Comparison of ENCODE assay signal across 10 cellular contexts in the genomic region with DNA sequence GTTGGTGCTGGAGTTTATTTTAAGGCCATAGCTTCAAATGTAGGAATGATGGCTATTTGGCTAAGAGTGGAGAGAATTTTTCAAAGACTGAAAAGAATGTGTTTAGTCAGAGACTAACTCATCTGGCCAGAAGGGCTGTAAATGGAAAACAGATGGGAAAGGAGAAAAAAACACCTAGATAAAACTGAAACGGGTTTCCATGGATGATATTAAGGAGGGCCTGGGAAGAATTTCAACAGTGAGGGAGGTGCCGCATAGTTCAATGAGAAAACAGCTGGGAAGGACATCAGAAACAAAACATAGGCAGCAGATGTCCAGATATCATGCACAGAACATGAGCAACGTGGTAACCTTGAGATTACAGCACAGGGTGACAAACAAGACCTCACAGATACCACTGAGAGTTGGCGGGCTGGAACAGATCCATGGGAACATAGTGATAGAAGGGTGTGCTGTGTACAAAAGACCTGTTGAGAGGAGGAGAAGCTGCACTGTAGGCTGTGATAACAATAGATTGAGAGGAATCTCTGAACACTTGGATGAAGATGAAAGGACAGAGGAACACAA. TPM values are rescaled to one million over a fixed set of nuclear protein-coding genes. Genes with fewer than 3 reads are reported as not detected.
DNase-seq lines count a peak whose midpoint lies in the region; ATAC-seq and TF ChIP-seq lines count a peak whose summit lies in the region.
"Had no signal": no experiment of that assay in that cellular context is flagged by ENCODE, and none has a peak within 500 bp of the region (broad histone marks: within the 10 kb centered on the region; RNA-seq: fewer than 3 reads in every experiment).

No MANE protein-coding gene starts in this region.

- H4K20me1 ChIP-seq in HCT116 (ENCODE audit: insufficient read depth) (no peaks in the 10 kb centered on the region), hepatocyte (ENCODE audit: insufficient read depth, poor library complexity, severe bottlenecking) (no peaks in the 10 kb centered on the region)

- TF ChIP-seq POLR2A in HCT116 (IDR thresholded peaks at IDR 0.05; ENCODE audit: borderline replicate concordance, extremely low read depth, insufficient read depth, insufficient read length) (no peak), stomach (IDR thresholded peaks at IDR 0.05) (no peak)

- POLR2A ChIA-PET in HCT116 (lab: Charles Lee) = no interaction called here

- intact Hi-C loops in HCT116 (cut with micrococcal nuclease) (no loop called here), stomach (cut with DNase I; ENCODE audit: low total_unique reads) (no loop called here), head of caudate nucleus (cut with DNase I) (no loop called here)

- H3K36me3 ChIP-seq in HCT116 (ENCODE audit: control insufficient read depth in 1 of 2, insufficient read depth in 2 of 2, low read length in 2 of 2) (no peaks in the 10 kb centered on the region), hepatocyte (replicated peaks; ENCODE audit: insufficient read depth, low read depth) (no peaks in the 10 kb centered on the region), stomach (no peaks in the 10 kb centered on the region)

- H2AFZ ChIP-seq in HCT116 (ENCODE audit: low read depth, low read length, poor library complexity, severe bottlenecking) = no peak overlapping the region
- no peak overlapping the region for H2AFZ ChIP-seq in hepatocyte

- H3K4me2 ChIP-seq in HCT116 (ENCODE audit: low read length) (no peak overlapping the region), hepatocyte (peak overlapping the region; percentile 27)

- H3K27ac ChIP-seq in HCT116 (ENCODE audit: low read depth, low read length) (no peak overlapping the region), hepatocyte (peak overlapping the region; percentile 12), stomach (peak overlapping the region in 1 of 5 donors; percentile 16)
- H3K27ac ChIP-seq: foreskin keratinocyte had no signal

- BruUV-seq in HCT116 (replicated peaks; lab: Mats Ljungman, UMichigan) = no TSS peak

- H3K4me1 ChIP-seq in HCT116 (ENCODE audit: control insufficient read depth in 1 of 2, insufficient read depth in 2 of 2, low read length in 2 of 2) (peaks cover 19 to 49% of the 10 kb centered on the region in 2 experiments), hepatocyte (ENCODE audit: insufficient read depth) (peaks cover 17% of the 10 kb centered on the region), stomach (peaks cover 0 to 9% (median 0%) of the 10 kb centered on the region in 4 donors)

- 25% methylated on average over 4 of the region's 4 CpGs for WGBS in hepatocyte (ENCODE audit: low lambda C conversion rate, missing lambda C conversion rate)
- WGBS in stomach, 5 donors = 41 to 48% (median 45%) methylated on average over 4 of the region's 4 CpGs

- TF ChIP-seq EP300 in stomach (IDR thresholded peaks at IDR 0.05) = no peak

- in situ Hi-C loops in KBM-7 (cut with MboI; ENCODE audit: low pct_unique_long_range_greater_than_20kb, low sequenced_read_pairs) = no loop called here

- no peaks in the 10 kb centered on the region for H3K9me2 ChIP-seq in HCT116 (ENCODE audit: insufficient read depth)
- H3K9me2 ChIP-seq in hepatocyte (replicated peaks; ENCODE audit: insufficient read depth) = no peaks in the 10 kb centered on the region

- H3K27me3 ChIP-seq in HCT116 (ENCODE audit: insufficient read depth, low read length) (no peaks in the 10 kb centered on the region), hepatocyte (no peaks in the 10 kb centered on the region), stomach (no peaks in the 10 kb centered on the region)
- H3K27me3 ChIP-seq: foreskin keratinocyte had no signal

- H3K79me2 ChIP-seq in HCT116 (ENCODE audit: insufficient read depth, low read length) = peaks cover 2% of the 10 kb centered on the region; the same call in 1 of the 2 replicates
- no peaks in the 10 kb centered on the region for H3K79me2 ChIP-seq in hepatocyte

- TF ChIP-seq CTCF in HCT116 (IDR thresholded peaks at IDR 0.05 in 2 of 3, conservative IDR thresholded peaks at IDR 0.05 in 1 of 3; ENCODE audit: borderline replicate concordance in 1 of 3, insufficient read depth in 1 of 3, low read depth in 2 of 3, low read length in 2 of 3) = no peak
- no peak for TF ChIP-seq CTCF in hepatocyte (IDR thresholded peaks at IDR 0.05; ENCODE audit: poor library complexity)
- TF ChIP-seq CTCF in stomach (IDR thresholded peaks at IDR 0.05) = no peak

- no peak overlapping the region for H3K9ac ChIP-seq in HCT116 (ENCODE audit: low read length)

- RAD21 ChIA-PET in HCT116 (lab: Charles Lee; ENCODE audit: low non-redundant PET in 1 of 2, low total read pairs in 2 of 2, uncharacterized antibody in 2 of 2, unreplicated experiment in 2 of 2) = no interaction called here

- ATAC-seq in HCT116 = peak; percentile 37
- ATAC-seq: foreskin keratinocyte had no signal

- H3K4me3 ChIP-seq in HCT116 (replicated peaks in 1 of 2; ENCODE audit: low read depth in 1 of 2, low read length in 2 of 2) (no peak overlapping the region), hepatocyte (no peak overlapping the region), stomach (no peak overlapping the region)

- DNase-seq in HCT116 (ENCODE audit: low read depth, low spot score) = no peak
- peak; percentile 72 for DNase-seq in amniotic stem cell (lab: John Stamatoyannopoulos, UW)
- peak; percentile 21 for DNase-seq in hepatocyte (ENCODE audit: low spot score)
- DNase-seq in stomach = peak; percentile 28
- DNase-seq in iPS-NIHi11 (ENCODE audit: low spot score) = no peak
- DNase-seq in KBM-7 = no peak
- no peak for DNase-seq in stimulated activated naive CD4-positive, alpha-beta T cell (lab: John Stamatoyannopoulos, UW)
- DNase-seq in head of caudate nucleus = no peak
- DNase-seq: activated naive CD4-positive, alpha-beta T cell treated with anti-CD3 and anti-CD28 coated beads for 36 hours had no signal

- CTCF ChIA-PET in HCT116 (lab: Charles Lee) = no interaction called here

- TF ChIP-seq RAD21 in HCT116 (IDR thresholded peaks at IDR 0.05; ENCODE audit: low read depth) = no peak

- H3K9me3 ChIP-seq in HCT116 (ENCODE audit: control insufficient read depth in 1 of 2, insufficient read depth in 1 of 2, low read depth in 1 of 2, low read length in 2 of 2) (no peaks in the 10 kb centered on the region), hepatocyte (ENCODE audit: low read depth) (no peaks in the 10 kb centered on the region), stomach (no peaks in the 10 kb centered on the region)

TF ChIP-seq in HCT116, 20 proteins besides CTCF, POLR2A, EP300 and RAD21:
- no peak for TF ChIP-seq EZH2phosphoT487 (IDR thresholded peaks at IDR 0.05; ENCODE audit: borderline replicate concordance)
- no peak for TF ChIP-seq YY1 (IDR thresholded peaks at IDR 0.05; ENCODE audit: extremely low read depth, insufficient replicate concordance, low read depth, low read length)
- no peak for TF ChIP-seq ZFX (IDR thresholded peaks at IDR 0.05)
- no peak for TF ChIP-seq FOSL1 (IDR thresholded peaks at IDR 0.05; ENCODE audit: low read depth)
- TF ChIP-seq, protein P1, sequence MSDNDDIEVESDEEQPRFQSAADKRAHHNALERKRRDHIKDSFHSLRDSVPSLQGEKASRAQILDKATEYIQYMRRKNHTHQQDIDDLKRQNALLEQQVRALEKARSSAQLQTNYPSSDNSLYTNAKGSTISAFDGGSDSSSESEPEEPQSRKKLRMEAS (IDR thresholded peaks at IDR 0.05) = no peak
- TF ChIP-seq CEBPB (IDR thresholded peaks at IDR 0.05; ENCODE audit: low read depth) = no peak
- TF ChIP-seq POLR2AphosphoS5 (IDR thresholded peaks at IDR 0.05; ENCODE audit: low read depth, low read length) = no peak
- TF ChIP-seq SIN3A (IDR thresholded peaks at IDR 0.05; ENCODE audit: low read depth) = no peak
- TF ChIP-seq ELF1 (IDR thresholded peaks at IDR 0.05; ENCODE audit: borderline replicate concordance, low read depth) = no peak
- TF ChIP-seq ZNF274 (IDR thresholded peaks at IDR 0.05; ENCODE audit: low read depth, low read length) = no peak
- no peak for TF ChIP-seq ATF3 (IDR thresholded peaks at IDR 0.05)
- TF ChIP-seq SP1 (IDR thresholded peaks at IDR 0.05; ENCODE audit: low read depth) = no peak
- TF ChIP-seq EZH2 (IDR thresholded peaks at IDR 0.05) = no peak
- no peak for TF ChIP-seq SRF (IDR thresholded peaks at IDR 0.05; ENCODE audit: low read depth)

RNA-seq across cellular contexts. Expression of gene RAD23B, which starts 31.2 kb away (rescaled TPM):
- total RNA-seq in HCT116 (2021; ENCODE audit: unreplicated experiment) (251 TPM), hepatocyte (126 and 142 TPM in 2 replicates), stomach (10 to 100 TPM; 19.3 to 86.8 (median 61.4) TPM)
- 113 and 123 TPM in 2 replicates for polyA plus RNA-seq in HCT116 (2012)
- polyA plus RNA-seq in hepatocyte (15.9 and 19.4 TPM in 2 replicates), stomach (10 to 100 TPM; 35.1 to 50.7 (median 39.7) TPM)

Comparison
In these comparisons a context has a peak if more than half of its experiments do, and no peak if none do; other contexts are left out.
1. DNase-seq: peak in amniotic stem cell (single experiment), hepatocyte (single experiment) and stomach (single experiment); none in HCT116 (single experiment), iPS-NIHi11 (single experiment), KBM-7 (single experiment), stimulated activated naive CD4-positive, alpha-beta T cell (0 of 6) and head of caudate nucleus (0 of 42).